ENCODE assay signal across 17 cellular contexts in genomic region chr3:129403450-129403849, GRCh38. TPM values are rescaled to one million over a fixed set of nuclear protein-coding genes. Genes with fewer than 3 reads are reported as not detected.
A peak's percentile ranks its signal among the peaks of the same experiment; 100 is the strongest.
DNase-seq lines count a peak whose midpoint lies in the region; ATAC-seq and TF ChIP-seq lines count a peak whose summit lies in the region.
"Had no signal": no experiment of that assay in that cellular context is flagged by ENCODE, and none has a peak within 500 bp of the region (broad histone marks: within the 10 kb centered on the region; RNA-seq: fewer than 3 reads in every experiment).

No MANE protein-coding gene starts in this region.

- no peaks in the 10 kb centered on the region for H3K9me3 ChIP-seq in neuronal stem cell (replicated peaks in 1 of 2; ENCODE audit: control insufficient read depth in 2 of 2, insufficient read depth in 1 of 2, low read depth in 1 of 2, low read length in 2 of 2)
- H3K9me3 ChIP-seq: HAP-1 had no signal

- H3K4me3 ChIP-seq in neuronal stem cell (ENCODE audit: low read length in 2 of 2): no peak overlapping the region
- H3K4me3 ChIP-seq: GM23338, HAP-1 had no signal

- no peak overlapping the region for H2BK15ac ChIP-seq in neuronal stem cell (ENCODE audit: low read length)

- no peak overlapping the region for H2BK120ac ChIP-seq in neuronal stem cell (ENCODE audit: low read depth, low read length)

- H3K27ac ChIP-seq in caudate nucleus (ENCODE audit: low read depth, low read length) (peak overlapping the region; percentile 67), neuronal stem cell (replicated peaks; ENCODE audit: low read length) (no peak overlapping the region)

- no peak overlapping the region for H3K14ac ChIP-seq in neuronal stem cell (ENCODE audit: low read length)

- CTCF ChIA-PET in WTC11 (lab: Charles Lee): interaction anchor here (1.4 kb wide), 2 partner anchors 20 to 190 kb away, joined by 3 to 4 read pairs; no protein-coding TSS in a partner anchor

- H2BK12ac ChIP-seq in neuronal stem cell (ENCODE audit: low read length): no peak overlapping the region

- peak overlapping the region; percentile 30 for H2AFZ ChIP-seq in neuronal stem cell (ENCODE audit: low read length)
- H2AFZ ChIP-seq: GM23338 had no signal

- peak overlapping the region; percentile 26 for H3K9ac ChIP-seq in neuronal stem cell (ENCODE audit: low read depth, low read length, poor library complexity)

- ATAC-seq in WTC11: no peak
- ATAC-seq in HG03097 (IDR thresholded peaks at IDR 0.05; ENCODE audit: low FRiP score, unreplicated experiment): no peak
- ATAC-seq: GM23338 had no signal

- no peak overlapping the region for H3K18ac ChIP-seq in neuronal stem cell (ENCODE audit: low read length)

- no peak overlapping the region for H3K4me3 Mint-ChIP-seq in WTC11
- H3K4me3 Mint-ChIP-seq: CD4-positive, alpha-beta memory T cell; GM23338 had no signal

- H3K27me3 Mint-ChIP-seq in WTC11 (ENCODE audit: low read depth): no peaks in the 10 kb centered on the region; the same call in 1 of the 2 replicates
- H3K27me3 Mint-ChIP-seq: CD4-positive, alpha-beta memory T cell had no signal

- H2AK5ac ChIP-seq in neuronal stem cell (ENCODE audit: low read depth, low read length): no peak overlapping the region

- H3K4me2 ChIP-seq in neuronal stem cell (ENCODE audit: insufficient read depth, low read length, poor library complexity, severe bottlenecking): no peak overlapping the region
- H3K4me2 ChIP-seq: GM23338 had no signal

- no peak overlapping the region for H4K8ac ChIP-seq in neuronal stem cell (ENCODE audit: low read depth, low read length)

- no CpG with 5 or more reads among the region's 7 CpGs for WGBS in neuronal stem cell (ENCODE audit: extremely low coverage in 2 of 2, insufficient read length in 2 of 2, insufficient replicate concordance in 1 of 2), 2 donors

- no peak overlapping the region for H3K27ac Mint-ChIP-seq in WTC11
- H3K27ac Mint-ChIP-seq: GM23338 had no signal

- H3K9me3 Mint-ChIP-seq in WTC11: no peaks in the 10 kb centered on the region
- H3K9me3 Mint-ChIP-seq: CD4-positive, alpha-beta memory T cell; GM23338 had no signal

- H3K27me3 ChIP-seq in neuronal stem cell (ENCODE audit: control insufficient read depth in 3 of 3, insufficient read depth in 3 of 3, low read depth in 1 of 3, low read length in 3 of 3): peaks cover 0 to 6% (median 0%) of the 10 kb centered on the region in 3 experiments

- no peak for TF ChIP-seq CTCF in WTC11 (IDR thresholded peaks at IDR 0.05)

- no peaks in the 10 kb centered on the region for H3K36me3 ChIP-seq in neuronal stem cell (replicated peaks in 1 of 2; ENCODE audit: control insufficient read depth in 2 of 2, insufficient read depth in 2 of 2, low read length in 2 of 2)
- H3K36me3 ChIP-seq: HAP-1 had no signal

- no peaks in the 10 kb centered on the region for H3K79me1 ChIP-seq in neuronal stem cell (ENCODE audit: low read depth, low read length)

- no peaks in the 10 kb centered on the region for H3K36me3 Mint-ChIP-seq in WTC11

- peaks cover 0 to 1% of the 10 kb centered on the region in 2 donors for H3K4me1 ChIP-seq in neuronal stem cell (ENCODE audit: control insufficient read depth in 2 of 2, insufficient read depth in 1 of 2, low read depth in 1 of 2, low read length in 2 of 2)

- no peak overlapping the region for H3K4ac ChIP-seq in neuronal stem cell (ENCODE audit: low read length)

- POLR2A ChIA-PET in WTC11 (lab: Charles Lee): no interaction called here

- H2BK5ac ChIP-seq in neuronal stem cell (ENCODE audit: low read length): peak overlapping the region; percentile 83

- no peak overlapping the region for H4K91ac ChIP-seq in neuronal stem cell (ENCODE audit: low read depth, low read length, poor library complexity)

- DNase-seq in WTC11 (ENCODE audit: low spot score): no peak
- peak in 27 of 61 donors; percentile 5 to 73 (median 26) for DNase-seq in caudate nucleus (lab: John Stamatoyannopoulos, UW)
- no peak for DNase-seq in neuronal stem cell (ENCODE audit: low spot score)
- DNase-seq in cerebellar nuclear complex (lab: John Stamatoyannopoulos, UW): no peak
- no peak for DNase-seq in HuH-7.5 (ENCODE audit: low spot score)
- DNase-seq: C1 segment of cervical spinal cord; Calu3; CD4-positive, alpha-beta memory T cell; COR-L47; DMS53; DMS79 treated with DMSO at 0.1 percent for 48 hours; GF-D8 had no signal

- H3K23ac ChIP-seq in neuronal stem cell (ENCODE audit: low read depth, low read length, poor library complexity): no peak overlapping the region

- peaks cover 3% of the 10 kb centered on the region for H3K4me1 Mint-ChIP-seq in WTC11

TF ChIP-seq in WTC11, 78 proteins besides CTCF, POLR2A, EP300 and RAD21:
- TF ChIP-seq, protein P1, sequence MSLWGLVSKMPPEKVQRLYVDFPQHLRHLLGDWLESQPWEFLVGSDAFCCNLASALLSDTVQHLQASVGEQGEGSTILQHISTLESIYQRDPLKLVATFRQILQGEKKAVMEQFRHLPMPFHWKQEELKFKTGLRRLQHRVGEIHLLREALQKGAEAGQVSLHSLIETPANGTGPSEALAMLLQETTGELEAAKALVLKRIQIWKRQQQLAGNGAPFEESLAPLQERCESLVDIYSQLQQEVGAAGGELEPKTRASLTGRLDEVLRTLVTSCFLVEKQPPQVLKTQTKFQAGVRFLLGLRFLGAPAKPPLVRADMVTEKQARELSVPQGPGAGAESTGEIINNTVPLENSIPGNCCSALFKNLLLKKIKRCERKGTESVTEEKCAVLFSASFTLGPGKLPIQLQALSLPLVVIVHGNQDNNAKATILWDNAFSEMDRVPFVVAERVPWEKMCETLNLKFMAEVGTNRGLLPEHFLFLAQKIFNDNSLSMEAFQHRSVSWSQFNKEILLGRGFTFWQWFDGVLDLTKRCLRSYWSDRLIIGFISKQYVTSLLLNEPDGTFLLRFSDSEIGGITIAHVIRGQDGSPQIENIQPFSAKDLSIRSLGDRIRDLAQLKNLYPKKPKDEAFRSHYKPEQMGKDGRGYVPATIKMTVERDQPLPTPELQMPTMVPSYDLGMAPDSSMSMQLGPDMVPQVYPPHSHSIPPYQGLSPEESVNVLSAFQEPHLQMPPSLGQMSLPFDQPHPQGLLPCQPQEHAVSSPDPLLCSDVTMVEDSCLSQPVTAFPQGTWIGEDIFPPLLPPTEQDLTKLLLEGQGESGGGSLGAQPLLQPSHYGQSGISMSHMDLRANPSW (CRISPR knock-in tag; conservative IDR thresholded peaks at IDR 0.05; ENCODE audit: low read depth): no peak
- TF ChIP-seq OVOL2 (CRISPR knock-in tag; IDR thresholded peaks at IDR 0.05; ENCODE audit: borderline replicate concordance): no peak
- TF ChIP-seq ZNF121 (CRISPR knock-in tag; IDR thresholded peaks at IDR 0.05): 0 out of 2 replicates have a peak, but pooled peaks have one; percentile 24
- TF ChIP-seq FOXP1 (CRISPR knock-in tag; IDR thresholded peaks at IDR 0.05; ENCODE audit: borderline replicate concordance): no peak

RNA-seq across cellular contexts. Expression of gene EFCAB12, which starts 25.0 kb away (rescaled TPM):
- 0.16 to 0.34 TPM (median 0.20 TPM) in 3 replicates for total RNA-seq in WTC11 (2021)
- 1.3 TPM for polyA plus RNA-seq in neuronal stem cell (2013, experiment 1 of 2)
- 1.2 TPM for polyA plus RNA-seq in neuronal stem cell (2013, experiment 2 of 2)
- total RNA-seq: Daoy, G401 had no signal

RNA-seq across cellular contexts. Expression of gene MBD4, which starts 36.3 kb away (rescaled TPM):
- total RNA-seq in WTC11 (2021): 31.4 to 36.9 TPM (median 33.0 TPM) in 3 replicates
- 46.1 TPM for polyA plus RNA-seq in neuronal stem cell (2013, experiment 1 of 2)
- polyA plus RNA-seq in neuronal stem cell (2013, experiment 2 of 2): 47.3 TPM

RNA-seq across cellular contexts. Expression of gene IFT122, which starts 36.6 kb away (rescaled TPM):
- 21.6 to 24.2 TPM (median 22.8 TPM) in 3 replicates for total RNA-seq in WTC11 (2021)
- polyA plus RNA-seq in neuronal stem cell (2013, experiment 1 of 2): 22.3 TPM
- 21.0 TPM for polyA plus RNA-seq in neuronal stem cell (2013, experiment 2 of 2)
